Comparison of ENCODE assay signal across 23 cellular contexts in the genomic region with DNA sequence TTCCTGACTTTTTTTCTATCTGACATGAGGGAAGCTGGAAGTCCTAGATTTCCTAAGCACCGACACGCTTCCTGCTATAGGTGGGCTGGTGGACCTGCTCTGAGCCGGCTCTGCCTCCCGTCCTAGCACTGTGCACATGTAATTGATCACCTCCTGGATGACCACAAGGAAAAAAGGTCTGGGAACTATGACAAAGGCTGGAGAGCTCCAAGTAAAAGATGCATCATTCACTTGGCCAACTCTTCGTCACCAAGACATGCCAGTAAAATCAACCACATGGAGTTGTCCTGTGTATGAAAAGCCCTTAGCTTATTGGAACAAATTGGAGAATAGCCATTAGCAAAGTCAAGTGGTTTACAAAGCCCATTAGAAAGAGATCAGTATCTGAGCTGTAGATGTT.
A peak's percentile ranks its signal among the peaks of the same experiment; 100 is the strongest.
DNase-seq lines count a peak whose midpoint lies in the region; ATAC-seq, FAIRE-seq and TF ChIP-seq lines count a peak whose summit lies in the region.
"Had no signal": no experiment of that assay in that cellular context is flagged by ENCODE, and none has a peak within 500 bp of the region (broad histone marks: within the 10 kb centered on the region; RNA-seq: fewer than 3 reads in every experiment).

No MANE protein-coding gene starts in this region.

- H4K20me1 ChIP-seq in neural progenitor cell (ENCODE audit: low read depth) = no peaks in the 10 kb centered on the region

- WGBS in body of pancreas, 2 donors = 65 to 67% methylated on average over 5 of the region's 5 CpGs
- WGBS in gastroesophageal sphincter (ENCODE audit: low coverage in 1 of 2), 2 donors = 56 to 67% methylated on average over 1 to 5 of the region's 5 CpGs

- H3K79me2 ChIP-seq in neural progenitor cell (ENCODE audit: low read depth) = no peaks in the 10 kb centered on the region

- no peak overlapping the region for H3K9ac ChIP-seq in neural progenitor cell
- H3K9ac ChIP-seq: KMS-11 had no signal

- H3K27me3 ChIP-seq in body of pancreas (no peaks in the 10 kb centered on the region), gastroesophageal sphincter (no peaks in the 10 kb centered on the region), neural progenitor cell (no peaks in the 10 kb centered on the region), thoracic aorta (replicated peaks; ENCODE audit: insufficient read depth) (no peaks in the 10 kb centered on the region)

- H3K36me3 Mint-ChIP-seq in neural progenitor cell = no peaks in the 10 kb centered on the region
- H3K36me3 Mint-ChIP-seq: activated CD4-positive, alpha-beta memory T cell treated with anti-CD3 and anti-CD28 coated beads for 36 hours had no signal

- H3K4me2 ChIP-seq in neural progenitor cell = no peak overlapping the region
- H3K4me2 ChIP-seq: KMS-11 had no signal

- no peaks in the 10 kb centered on the region for H3K9me3 Mint-ChIP-seq in neural progenitor cell
- H3K9me3 Mint-ChIP-seq: activated CD4-positive, alpha-beta memory T cell treated with anti-CD3 and anti-CD28 coated beads for 36 hours; activated naive CD4-positive, alpha-beta T cell treated with anti-CD3 and anti-CD28 coated beads for 36 hours; activated T-helper 1 cell treated with anti-CD3 and anti-CD28 coated beads, Interleukin-12 subunit alpha, Interleukin-12 subunit beta, Interleukin-2, Interleukin-4 antibody, amounts not matched to agents 30 ng/mL and 10 ng/mL and 1 ng/mL, durations not matched to agents 14 hours and 24 hours and 36 hours had no signal

- peaks cover 6% of the 10 kb centered on the region for H3F3A ChIP-seq in neural progenitor cell (ENCODE audit: low read depth)

- peaks cover 43% of the 10 kb centered on the region for H3K4me1 ChIP-seq in body of pancreas
- peaks cover 0 to 53% (median 28%) of the 10 kb centered on the region in 3 donors for H3K4me1 ChIP-seq in gastroesophageal sphincter
- H3K4me1 ChIP-seq in neural progenitor cell = peaks cover 7% of the 10 kb centered on the region
- peaks cover 18 to 47% of the 10 kb centered on the region in 2 donors for H3K4me1 ChIP-seq in thoracic aorta (ENCODE audit: control insufficient read depth in 1 of 2, low read depth in 2 of 2)

- no peak for TF ChIP-seq CTCF in body of pancreas (IDR thresholded peaks at IDR 0.05)
- TF ChIP-seq CTCF in gastroesophageal sphincter (IDR thresholded peaks at IDR 0.05) = no peak
- TF ChIP-seq CTCF in neural progenitor cell (IDR thresholded peaks at IDR 0.05) = no peak
- TF ChIP-seq CTCF in thoracic aorta (IDR thresholded peaks at IDR 0.05) = no peak

- no peaks in the 10 kb centered on the region for H3K36me3 ChIP-seq in body of pancreas (replicated peaks in 1 of 2; ENCODE audit: insufficient read depth in 1 of 2, low read depth in 2 of 2)
- H3K36me3 ChIP-seq in gastroesophageal sphincter = peaks cover 0 to 8% of the 10 kb centered on the region in 2 donors
- H3K36me3 ChIP-seq in neural progenitor cell = no peaks in the 10 kb centered on the region
- no peaks in the 10 kb centered on the region for H3K36me3 ChIP-seq in thoracic aorta

- intact Hi-C loops in body of pancreas (cut with DNase I) = no loop called here

- H3K27ac Mint-ChIP-seq in neural progenitor cell = no peak overlapping the region
- H3K27ac Mint-ChIP-seq: activated CD4-positive, alpha-beta memory T cell treated with anti-CD3 and anti-CD28 coated beads for 36 hours; activated naive CD4-positive, alpha-beta T cell treated with anti-CD3 and anti-CD28 coated beads for 36 hours; activated T-helper 1 cell treated with anti-CD3 and anti-CD28 coated beads, Interleukin-12 subunit alpha, Interleukin-12 subunit beta, Interleukin-2, Interleukin-4 antibody, amounts not matched to agents 30 ng/mL and 10 ng/mL and 1 ng/mL, durations not matched to agents 14 hours and 24 hours and 36 hours had no signal

- DNase-seq in body of pancreas = no peak
- DNase-seq in neural progenitor cell (ENCODE audit: low spot score) = no peak
- no peak for DNase-seq in thoracic aorta (ENCODE audit: low spot score)
- no peak for DNase-seq in RCC 7860 (ENCODE audit: low spot score)
- DNase-seq in stimulated activated naive CD8-positive, alpha-beta T cell treated with anti-CD3 and anti-CD28 coated beads, Interleukin-15, Interleukin-2, amounts not matched to agents 100 U/mL and 50 U/mL, for 24 hours = no peak
- DNase-seq: activated CD4-positive, alpha-beta memory T cell treated with anti-CD3 and anti-CD28 coated beads for 36 hours; activated CD8-positive, alpha-beta memory T cell treated with anti-CD3 and anti-CD28 coated beads, Interleukin-2, amount 50 U/mL, for 4 hours; activated naive CD4-positive, alpha-beta T cell treated with anti-CD3 and anti-CD28 coated beads for 36 hours; amniotic stem cell; NCI-H1436 treated with DMSO at 0.1 percent for 48 hours; NCI-H446; RPMI8226; stimulated activated CD8-positive, alpha-beta memory T cell treated with anti-CD3 and anti-CD28 coated beads, Interleukin-4, amount 100 ng/mL, for 48 hours had no signal

- peak overlapping the region; percentile 27 for H3K4me3 Mint-ChIP-seq in neural progenitor cell
- H3K4me3 Mint-ChIP-seq: activated CD4-positive, alpha-beta memory T cell treated with anti-CD3 and anti-CD28 coated beads for 36 hours; activated naive CD4-positive, alpha-beta T cell treated with anti-CD3 and anti-CD28 coated beads for 36 hours; activated T-helper 1 cell treated with anti-CD3 and anti-CD28 coated beads, Interleukin-12 subunit alpha, Interleukin-12 subunit beta, Interleukin-2, Interleukin-4 antibody, amounts not matched to agents 30 ng/mL and 10 ng/mL and 1 ng/mL, durations not matched to agents 14 hours and 24 hours and 36 hours had no signal

- no peaks in the 10 kb centered on the region for H3K9me3 ChIP-seq in body of pancreas
- H3K9me3 ChIP-seq in gastroesophageal sphincter = no peaks in the 10 kb centered on the region
- no peaks in the 10 kb centered on the region for H3K9me3 ChIP-seq in neural progenitor cell (ENCODE audit: low read depth)
- no peaks in the 10 kb centered on the region for H3K9me3 ChIP-seq in thoracic aorta

- ATAC-seq in body of pancreas (no peak), gastroesophageal sphincter (peak; percentile 26), thoracic aorta (ENCODE audit: insufficient number of reproducible peaks, low FRiP score, low read depth) (no peak), GM21529 (IDR thresholded peaks at IDR 0.05; ENCODE audit: unreplicated experiment) (no peak)
- no peak for ATAC-seq in stimulated activated naive CD8-positive, alpha-beta T cell treated with anti-CD3 and anti-CD28 coated beads, Interleukin-15, Interleukin-2, amounts not matched to agents 100 U/mL and 50 U/mL, for 24 hours
- ATAC-seq: activated CD4-positive, CD25-positive, alpha-beta regulatory T cell treated with anti-CD3 and anti-CD28 coated beads, Interleukin-2, amount 50 U/mL, for 24 hours; GM12878 had no signal

- no peak for TF ChIP-seq EP300 in gastroesophageal sphincter (IDR thresholded peaks at IDR 0.05)

- FAIRE-seq in RCC 7860 (lab: Jason Lieb, UNC) = no peak
- FAIRE-seq: GM12878, TTC549, urothelium cell line had no signal

- no peak overlapping the region for H3K4me3 ChIP-seq in body of pancreas
- no peak overlapping the region for H3K4me3 ChIP-seq in gastroesophageal sphincter
- H3K4me3 ChIP-seq in neural progenitor cell = no peak overlapping the region
- peak overlapping the region; percentile 61 for H3K4me3 ChIP-seq in thoracic aorta
- H3K4me3 ChIP-seq: GM12878, SK-N-MC, skin epidermis had no signal

- H3K4me1 Mint-ChIP-seq in neural progenitor cell = peaks cover 18% of the 10 kb centered on the region

- peaks cover 5% of the 10 kb centered on the region for H3K27me3 Mint-ChIP-seq in neural progenitor cell (ENCODE audit: insufficient read depth, low read depth)

- no peak overlapping the region for H2AFZ ChIP-seq in neural progenitor cell (replicated peaks)

- TF ChIP-seq POLR2A in body of pancreas (IDR thresholded peaks at IDR 0.05) (no peak), gastroesophageal sphincter (IDR thresholded peaks at IDR 0.05) (no peak)

- H3K27ac ChIP-seq in body of pancreas = peak overlapping the region in 3 of 4 donors; percentile 63 to 77 (median 69)
- H3K27ac ChIP-seq in gastroesophageal sphincter = peak overlapping the region in 3 of 4 donors; percentile 75 to 78 (median 77)
- no peak overlapping the region for H3K27ac ChIP-seq in neural progenitor cell
- peak overlapping the region; percentile 63 to 66 for H3K27ac ChIP-seq in thoracic aorta
- H3K27ac ChIP-seq: KMS-11, SK-N-MC had no signal
